Comparison of ENCODE assay signal across 34 cellular contexts in genomic region chr17:45693792-45694191, GRCh38.
"Had no signal": no experiment of that assay in that cellular context is flagged by ENCODE, and none has a peak within 500 bp of the region (broad histone marks: within the 10 kb centered on the region; RNA-seq: fewer than 3 reads in every experiment).

No MANE protein-coding gene starts in this region.

- FAIRE-seq: astrocyte, bronchial epithelial cell had no signal

- H3K4me3 ChIP-seq: adrenal gland, ascending aorta, body of pancreas, breast epithelium, cardiac muscle cell had no signal

- H3K27ac ChIP-seq: adrenal gland, ascending aorta, body of pancreas, brain microvascular endothelial cell, breast epithelium, cardiac muscle cell had no signal

- H3K4me1 ChIP-seq: adrenal gland, ascending aorta, body of pancreas, breast epithelium had no signal

- DNase-seq: activated effector memory CD4-positive, alpha-beta T cell treated with anti-CD3 and anti-CD28 coated beads, Interleukin-2, amount 50 U/mL, for 16 hours; activated effector memory CD4-positive, alpha-beta T cell treated with Interleukin-2 at 50 U/mL for 16 hours; activated gamma-delta T cell; activated gamma-delta T cell treated with Interleukin-2 at 50 U/mL for 16 hours; activated naive CD4-positive, alpha-beta T cell; activated naive CD4-positive, alpha-beta T cell treated with anti-CD3 and anti-CD28 coated beads for 36 hours; activated naive CD4-positive, alpha-beta T cell treated with anti-CD3 and anti-CD28 coated beads, Interleukin-2, amount 10 ng/mL, durations not matched to agents 7 days and 5 days; activated naive CD4-positive, alpha-beta T cell treated with anti-CD3 and anti-CD28 coated beads, Interleukin-2, amount 50 U/mL, for 16 hours; activated naive CD4-positive, alpha-beta T cell treated with Interleukin-2 at 50 U/mL for 16 hours; activated naive CD8-positive, alpha-beta T cell treated with anti-CD3 and anti-CD28 coated beads for 36 hours; activated naive CD8-positive, alpha-beta T cell treated with anti-CD3 and anti-CD28 coated beads, Interleukin-2, amount 10 ng/mL, durations not matched to agents 7 days and 5 days; activated naive CD8-positive, alpha-beta T cell treated with anti-CD3 and anti-CD28 coated beads, Interleukin-2, amount 50 U/mL, for 24 hours; activated T-cell treated with anti-CD3 and anti-CD28 coated beads, Interleukin-2, amount 50 U/mL, for 1 hour; activated T-cell treated with anti-CD3 and anti-CD28 coated beads, Interleukin-2, amount 50 U/mL, for 24 hours; activated T-cell treated with anti-CD3 and anti-CD28 coated beads, Interleukin-2, amount 50 U/mL, for 4 hours; activated T-cell treated with anti-CD3 and anti-CD28 coated beads, Interleukin-2, amount 50 U/mL, for 48 hours; activated T-cell treated with anti-CD3 and anti-CD28 coated beads, Interleukin-2, amount 50 U/mL, for 72 hours; adrenal gland; amniotic stem cell; amygdala; anterior cingulate cortex; aorta; body of pancreas; brain microvascular endothelial cell; caudate nucleus; central memory CD4-positive, alpha-beta T cell; cerebellar nuclear complex had no signal

- H3K9me3 ChIP-seq: adrenal gland, ascending aorta, body of pancreas, breast epithelium had no signal

- H3K27me3 ChIP-seq: ascending aorta, body of pancreas, brain microvascular endothelial cell, cardiac muscle cell had no signal

- H3K36me3 ChIP-seq: adrenal gland, ascending aorta, brain microvascular endothelial cell, breast epithelium, cardiac muscle cell had no signal

- ATAC-seq: activated naive CD4-positive, alpha-beta T cell treated with anti-CD3 and anti-CD28 coated beads, Interleukin-2, amount 50 U/mL, for 72 hours; activated naive CD8-positive, alpha-beta T cell treated with anti-CD3 and anti-CD28 coated beads, Interleukin-2, amount 50 U/mL, for 24 hours; activated T-cell treated with anti-CD3 and anti-CD28 coated beads, Interleukin-2, amount 50 U/mL, for 4 hours; activated T-cell treated with anti-CD3 and anti-CD28 coated beads, Interleukin-2, amount 50 U/mL, for 72 hours; activated T-helper 17 cell treated with anti-CD3 and anti-CD28 coated beads, Interleukin-2, amount 50 U/mL, for 72 hours; body of pancreas had no signal
